In the genomic region with DNA sequence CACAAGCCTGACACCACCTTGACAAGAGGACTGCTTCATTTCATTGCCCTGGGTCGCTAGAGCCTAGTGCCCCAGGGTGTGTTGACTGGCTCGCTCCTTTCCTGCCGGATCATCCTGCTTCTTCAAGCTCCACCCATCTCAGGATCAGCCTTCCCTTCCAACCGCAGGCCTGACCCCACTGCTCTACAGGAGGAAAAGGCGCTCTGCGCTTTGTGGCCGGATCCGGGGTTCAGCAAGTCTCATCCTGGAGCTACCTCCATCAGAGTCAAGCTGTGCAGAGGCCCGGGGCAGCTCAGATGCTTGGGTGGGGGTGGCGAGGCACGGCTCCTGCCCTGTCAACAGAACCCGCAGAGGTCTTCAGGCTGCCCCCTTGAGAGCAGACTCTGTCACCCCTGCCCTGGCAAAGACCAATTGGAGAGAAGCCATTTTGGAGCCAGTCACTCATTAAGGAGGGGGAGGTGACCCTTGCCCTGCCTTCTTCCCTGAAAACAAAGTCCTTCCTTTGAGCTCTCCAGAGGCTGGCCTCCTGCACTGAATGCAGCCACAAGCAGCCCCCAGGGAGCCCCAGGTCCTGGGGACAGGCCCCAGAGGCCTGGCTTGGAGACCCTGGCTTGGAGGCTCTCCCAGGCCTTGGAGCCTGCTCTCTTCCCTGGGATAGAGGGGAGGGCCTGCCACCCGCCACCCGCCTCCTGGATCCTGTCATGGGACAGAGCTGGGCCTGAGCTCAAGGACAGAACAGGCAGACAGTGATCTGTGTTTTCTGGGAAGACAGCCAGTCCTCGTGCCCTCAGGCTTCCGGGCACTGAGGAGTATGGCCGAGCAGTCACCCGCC, we compare ENCODE assay signal across 8 cellular contexts.
DNase-seq lines count a peak whose midpoint lies in the region; ATAC-seq and TF ChIP-seq lines count a peak whose summit lies in the region.

No MANE protein-coding gene starts in this region.

- no peaks in the 10 kb centered on the region for H3K27me3 ChIP-seq in gastroesophageal sphincter

- H3K9me3 ChIP-seq in gastroesophageal sphincter: no peaks in the 10 kb centered on the region

- no peak for TF ChIP-seq CTCF in AG10803 (conservative IDR thresholded peaks at IDR 0.05; ENCODE audit: low read length)
- TF ChIP-seq CTCF in gastroesophageal sphincter (IDR thresholded peaks at IDR 0.05): no peak

- TF ChIP-seq EP300 in gastroesophageal sphincter (IDR thresholded peaks at IDR 0.05): no peak

- DNase-seq in AG10803 (ENCODE audit: low read depth) (peak; percentile 54), occipital lobe (lab: John Stamatoyannopoulos, UW) (peak; percentile 93), erythroblast (lab: John Stamatoyannopoulos, UW) (no peak), SHP77 (lab: John Stamatoyannopoulos, UW) (no peak)

- H3K4me3 ChIP-seq in AG10803 (ENCODE audit: low read length) (no peak overlapping the region), gastroesophageal sphincter (no peak overlapping the region)

- H3K36me3 ChIP-seq in gastroesophageal sphincter: no peaks in the 10 kb centered on the region

- H3K27ac ChIP-seq in gastroesophageal sphincter: peak overlapping the region; percentile 59 to 90 (median 87)

- H3K4me1 ChIP-seq in gastroesophageal sphincter: peaks cover 5 to 92% (median 28%) of the 10 kb centered on the region in 3 donors

- TF ChIP-seq POLR2A in gastroesophageal sphincter (IDR thresholded peaks at IDR 0.05) (no peak), erythroblast (IDR thresholded peaks at IDR 0.05; ENCODE audit: low read length) (no peak)

- WGBS in gastroesophageal sphincter (ENCODE audit: low coverage in 1 of 2), 2 donors: no CpG with 5 or more reads among the region's 18 CpGs

- ATAC-seq in SK-N-SH treated with all-trans-retinoic acid at 6 μM for 48 hours (peak; percentile 72), gastroesophageal sphincter (peak; percentile 88), GM18519 (IDR thresholded peaks at IDR 0.05; ENCODE audit: low FRiP score, unreplicated experiment) (no peak), GM21381 (IDR thresholded peaks at IDR 0.05; ENCODE audit: unreplicated experiment) (no peak)

TF ChIP-seq in SK-N-SH treated with all-trans-retinoic acid at 6 μM for 48 hours, 23 proteins besides CTCF, POLR2A, EP300 and RAD21:
- TF ChIP-seq ZNF70 (CRISPR knock-in tag; IDR thresholded peaks at IDR 0.05) (no peak), PPARA (CRISPR knock-in tag; IDR thresholded peaks at IDR 0.05; ENCODE audit: borderline replicate concordance) (peak; percentile 81; the same call in 1 of the 2 replicates), ZNF8 (CRISPR knock-in tag; IDR thresholded peaks at IDR 0.05) (peak; percentile 43; the same call in 1 of the 2 replicates), ZFP3 (CRISPR knock-in tag; IDR thresholded peaks at IDR 0.05) (peak; percentile 89), CREB5 (CRISPR knock-in tag; IDR thresholded peaks at IDR 0.05; ENCODE audit: low read depth) (no peak), CSDC2 (CRISPR knock-in tag; IDR thresholded peaks at IDR 0.05) (no peak; the same call in 1 of the 2 replicates), PATZ1 (CRISPR knock-in tag; IDR thresholded peaks at IDR 0.05; ENCODE audit: borderline replicate concordance) (0 out of 2 replicates have a peak, but pooled peaks have one; percentile 14), GLIS3 (CRISPR knock-in tag; IDR thresholded peaks at IDR 0.05) (peak; percentile 7; the same call in 1 of the 2 replicates), ZC3H10 (CRISPR knock-in tag; IDR thresholded peaks at IDR 0.05) (no peak), OSR1 (CRISPR knock-in tag; IDR thresholded peaks at IDR 0.05) (no peak), TCF4 (CRISPR knock-in tag; IDR thresholded peaks at IDR 0.05; ENCODE audit: borderline replicate concordance) (peak; percentile 89), BACH2 (CRISPR knock-in tag; IDR thresholded peaks at IDR 0.05; ENCODE audit: borderline replicate concordance) (no peak), ARNTL (CRISPR knock-in tag; IDR thresholded peaks at IDR 0.05; ENCODE audit: borderline replicate concordance, low read depth) (no peak), ZNF565 (CRISPR knock-in tag; conservative IDR thresholded peaks at IDR 0.05; ENCODE audit: low read depth) (0 out of 2 replicates have a peak, but pooled peaks have one; percentile 12), ISL1 (CRISPR knock-in tag; IDR thresholded peaks at IDR 0.05) (no peak), SNAI2 (CRISPR knock-in tag; IDR thresholded peaks at IDR 0.05) (peak; percentile 65; the same call in 1 of the 2 replicates)
- TF ChIP-seq, protein P1, sequence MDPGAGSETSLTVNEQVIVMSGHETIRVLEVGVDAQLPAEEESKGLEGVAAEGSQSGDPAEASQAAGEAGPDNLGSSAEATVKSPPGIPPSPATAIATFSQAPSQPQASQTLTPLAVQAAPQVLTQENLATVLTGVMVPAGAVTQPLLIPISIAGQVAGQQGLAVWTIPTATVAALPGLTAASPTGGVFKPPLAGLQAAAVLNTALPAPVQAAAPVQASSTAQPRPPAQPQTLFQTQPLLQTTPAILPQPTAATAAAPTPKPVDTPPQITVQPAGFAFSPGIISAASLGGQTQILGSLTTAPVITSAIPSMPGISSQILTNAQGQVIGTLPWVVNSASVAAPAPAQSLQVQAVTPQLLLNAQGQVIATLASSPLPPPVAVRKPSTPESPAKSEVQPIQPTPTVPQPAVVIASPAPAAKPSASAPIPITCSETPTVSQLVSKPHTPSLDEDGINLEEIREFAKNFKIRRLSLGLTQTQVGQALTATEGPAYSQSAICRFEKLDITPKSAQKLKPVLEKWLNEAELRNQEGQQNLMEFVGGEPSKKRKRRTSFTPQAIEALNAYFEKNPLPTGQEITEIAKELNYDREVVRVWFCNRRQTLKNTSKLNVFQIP (CRISPR knock-in tag; IDR thresholded peaks at IDR 0.05; ENCODE audit: borderline replicate concordance, low read depth): no peak
- TF ChIP-seq, protein P2, sequence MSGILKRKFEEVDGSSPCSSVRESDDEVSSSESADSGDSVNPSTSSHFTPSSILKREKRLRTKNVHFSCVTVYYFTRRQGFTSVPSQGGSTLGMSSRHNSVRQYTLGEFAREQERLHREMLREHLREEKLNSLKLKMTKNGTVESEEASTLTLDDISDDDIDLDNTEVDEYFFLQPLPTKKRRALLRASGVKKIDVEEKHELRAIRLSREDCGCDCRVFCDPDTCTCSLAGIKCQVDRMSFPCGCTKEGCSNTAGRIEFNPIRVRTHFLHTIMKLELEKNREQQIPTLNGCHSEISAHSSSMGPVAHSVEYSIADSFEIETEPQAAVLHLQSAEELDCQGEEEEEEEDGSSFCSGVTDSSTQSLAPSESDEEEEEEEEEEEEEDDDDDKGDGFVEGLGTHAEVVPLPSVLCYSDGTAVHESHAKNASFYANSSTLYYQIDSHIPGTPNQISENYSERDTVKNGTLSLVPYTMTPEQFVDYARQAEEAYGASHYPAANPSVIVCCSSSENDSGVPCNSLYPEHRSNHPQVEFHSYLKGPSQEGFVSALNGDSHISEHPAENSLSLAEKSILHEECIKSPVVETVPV (CRISPR knock-in tag; IDR thresholded peaks at IDR 0.05): no peak
- TF ChIP-seq, protein P3, sequence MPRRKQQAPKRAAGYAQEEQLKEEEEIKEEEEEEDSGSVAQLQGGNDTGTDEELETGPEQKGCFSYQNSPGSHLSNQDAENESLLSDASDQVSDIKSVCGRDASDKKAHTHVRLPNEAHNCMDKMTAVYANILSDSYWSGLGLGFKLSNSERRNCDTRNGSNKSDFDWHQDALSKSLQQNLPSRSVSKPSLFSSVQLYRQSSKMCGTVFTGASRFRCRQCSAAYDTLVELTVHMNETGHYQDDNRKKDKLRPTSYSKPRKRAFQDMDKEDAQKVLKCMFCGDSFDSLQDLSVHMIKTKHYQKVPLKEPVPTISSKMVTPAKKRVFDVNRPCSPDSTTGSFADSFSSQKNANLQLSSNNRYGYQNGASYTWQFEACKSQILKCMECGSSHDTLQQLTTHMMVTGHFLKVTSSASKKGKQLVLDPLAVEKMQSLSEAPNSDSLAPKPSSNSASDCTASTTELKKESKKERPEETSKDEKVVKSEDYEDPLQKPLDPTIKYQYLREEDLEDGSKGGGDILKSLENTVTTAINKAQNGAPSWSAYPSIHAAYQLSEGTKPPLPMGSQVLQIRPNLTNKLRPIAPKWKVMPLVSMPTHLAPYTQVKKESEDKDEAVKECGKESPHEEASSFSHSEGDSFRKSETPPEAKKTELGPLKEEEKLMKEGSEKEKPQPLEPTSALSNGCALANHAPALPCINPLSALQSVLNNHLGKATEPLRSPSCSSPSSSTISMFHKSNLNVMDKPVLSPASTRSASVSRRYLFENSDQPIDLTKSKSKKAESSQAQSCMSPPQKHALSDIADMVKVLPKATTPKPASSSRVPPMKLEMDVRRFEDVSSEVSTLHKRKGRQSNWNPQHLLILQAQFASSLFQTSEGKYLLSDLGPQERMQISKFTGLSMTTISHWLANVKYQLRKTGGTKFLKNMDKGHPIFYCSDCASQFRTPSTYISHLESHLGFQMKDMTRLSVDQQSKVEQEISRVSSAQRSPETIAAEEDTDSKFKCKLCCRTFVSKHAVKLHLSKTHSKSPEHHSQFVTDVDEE (CRISPR knock-in tag; IDR thresholded peaks at IDR 0.05): peak; percentile 97
TF ChIP-seq in SK-N-SH treated with all-trans-retinoic acid at 6 μM for 48 hours: peak in this region for 9.

Comparison
In these comparisons a context has a peak if more than half of its experiments do, and no peak if none do; other contexts are left out.
1. DNase-seq: peak in AG10803 (single experiment) and occipital lobe (single experiment); none in erythroblast (0 of 2) and SHP77 (0 of 2).
2. ATAC-seq: peak in SK-N-SH treated with all-trans-retinoic acid at 6 μM for 48 hours (single experiment) and gastroesophageal sphincter (single experiment); none in GM18519 (single experiment) and GM21381 (single experiment).